In the genomic region with DNA sequence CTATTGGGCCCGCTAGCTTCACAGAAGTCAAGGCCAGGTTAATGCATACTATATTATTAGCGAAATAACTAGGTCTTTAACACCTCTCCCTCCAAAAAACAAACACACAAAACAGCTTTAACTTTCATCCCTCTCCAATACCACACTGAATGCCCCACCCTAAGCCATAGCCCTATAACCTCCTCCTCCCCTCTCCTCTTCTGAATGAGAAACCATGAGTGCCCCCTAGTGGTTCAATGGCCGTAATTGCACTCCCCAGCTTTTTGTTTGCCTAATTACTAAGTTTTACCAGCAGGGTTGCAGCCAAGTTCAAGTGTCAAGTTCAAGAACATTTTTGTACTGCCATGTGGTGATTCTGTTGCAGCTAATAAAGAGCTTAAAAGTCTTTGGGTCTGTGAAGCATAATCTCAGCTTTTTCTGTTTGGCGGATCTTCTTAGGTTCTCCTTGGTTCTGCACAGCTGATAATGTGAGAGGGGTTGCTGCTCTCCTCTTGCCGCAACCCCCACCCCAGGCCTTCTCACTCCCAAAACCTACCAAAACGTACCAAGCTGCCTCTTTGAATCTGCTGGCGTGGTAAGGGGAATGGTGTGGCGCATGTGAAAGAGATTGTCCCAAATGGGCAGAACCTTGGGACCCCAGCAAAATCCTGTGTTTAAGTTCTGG, we compare ENCODE assay signal across 8 cellular contexts. TPM values are rescaled to one million over a fixed set of nuclear protein-coding genes. Genes with fewer than 3 reads are reported as not detected.
DNase-seq lines count a peak whose midpoint lies in the region; FAIRE-seq and TF ChIP-seq lines count a peak whose summit lies in the region.

No MANE protein-coding gene starts in this region.

- no peak overlapping the region for H2BK15ac ChIP-seq in H9 (ENCODE audit: low read depth, low read length)

- no peak overlapping the region for H4K91ac ChIP-seq in H9 (ENCODE audit: insufficient read length, low read depth, low read length)

- no peak overlapping the region for H2BK20ac ChIP-seq in H9 (ENCODE audit: low read depth, low read length, poor library complexity, severe bottlenecking)

- no peak overlapping the region for H3K4me2 ChIP-seq in H9 (ENCODE audit: insufficient read depth, insufficient read length, low read length)

- H3K27ac ChIP-seq in H9 (ENCODE audit: insufficient read length, low read depth, low read length) = no peak overlapping the region
- no peak overlapping the region for H3K27ac ChIP-seq in SK-N-MC

- H3K79me1 ChIP-seq in H9 (ENCODE audit: insufficient read depth, low read depth, low read length, poor library complexity, severe bottlenecking) = no peaks in the 10 kb centered on the region

- H3K23me2 ChIP-seq in H9 (ENCODE audit: insufficient read length, low read depth, low read length, poor library complexity, severe bottlenecking) = no peaks in the 10 kb centered on the region

- no peaks in the 10 kb centered on the region for H3K27me3 ChIP-seq in H9 (ENCODE audit: insufficient read depth, low read length)

- peaks cover 12% of the 10 kb centered on the region for H3K27me3 Mint-ChIP-seq in H9 (ENCODE audit: low read depth)

- H2BK120ac ChIP-seq in H9 (ENCODE audit: low read depth, low read length, poor library complexity, severe bottlenecking) = no peak overlapping the region

- no peak overlapping the region for H3K23ac ChIP-seq in H9 (ENCODE audit: insufficient read length, low read depth, low read length)

- no peak overlapping the region for H3T11ph ChIP-seq in H9 (ENCODE audit: low read length)

- H4K8ac ChIP-seq in H9 (replicated peaks; ENCODE audit: insufficient read length, low read depth, low read length) = no peak overlapping the region

- no peak overlapping the region for H3K56ac ChIP-seq in H9 (ENCODE audit: insufficient read length, low read depth, low read length)

- H3K36me3 ChIP-seq in SK-N-MC (ENCODE audit: insufficient read depth, low read length) = no peaks in the 10 kb centered on the region

- no peak overlapping the region for H2BK5ac ChIP-seq in H9 (ENCODE audit: insufficient read length, low read length)

- intact Hi-C loops in posterior cingulate gyrus (cut with DNase I) = loop anchor here (1.0 to 10.0 kb wide), 3 partner anchors 227 to 507 kb away; a partner anchor contains a TSS

- no peak overlapping the region for H2AK5ac ChIP-seq in H9 (ENCODE audit: insufficient read length, low read length)

- DNase-seq in DMS79 treated with DMSO at 0.1 percent for 48 hours (lab: John Stamatoyannopoulos, UW) (peak; percentile 92), H9 (peak; percentile 79), NB4 (ENCODE audit: low read depth) (peak; percentile 80), SK-N-MC (ENCODE audit: low read depth, low spot score) (peak; percentile 72), glomerular endothelial cell (ENCODE audit: extremely low read depth, low read depth, low spot score) (peak; percentile 80), posterior cingulate gyrus (peak in 8 of 10 donors; percentile 24 to 90 (median 71)), urothelium cell line (ENCODE audit: low spot score) (peak; percentile 64)
- DNase-seq in activated naive CD4-positive, alpha-beta T cell treated with Interleukin-2 at 50 U/mL for 16 hours = peak; percentile 65

- TF ChIP-seq CTCF in H9 (conservative IDR thresholded peaks at IDR 0.05) (peak; percentile 92), NB4 (IDR thresholded peaks at IDR 0.05; ENCODE audit: low read depth, low read length) (peak; percentile 85)

- no peaks in the 10 kb centered on the region for H3K79me2 ChIP-seq in H9 (ENCODE audit: insufficient read depth, low read length)

- WGBS in H9 (ENCODE audit: extremely low coverage, insufficient read length, low lambda C conversion rate) = no CpG with 5 or more reads among the region's 8 CpGs

- no peak overlapping the region for H2BK12ac ChIP-seq in H9 (ENCODE audit: insufficient read length, low read depth, low read length)

- no peak overlapping the region; a peak in 1 of 7 replicates for H3K27ac Mint-ChIP-seq in H9

- H4K20me1 ChIP-seq in H9 (ENCODE audit: control insufficient read depth, insufficient read depth, insufficient read length) = no peaks in the 10 kb centered on the region

- H3K18ac ChIP-seq in H9 (ENCODE audit: insufficient read length, low read depth, low read length) = no peak overlapping the region

- no peak overlapping the region for H3K4me3 ChIP-seq in NB4 (ENCODE audit: low read depth, low read length)
- H3K4me3 ChIP-seq in SK-N-MC = no peak overlapping the region

- peaks cover 51 to 52% of the 10 kb centered on the region in 2 experiments for H3K4me1 Mint-ChIP-seq in H9

- no peak overlapping the region for H2AFZ ChIP-seq in H9 (ENCODE audit: low read length)

- H3K9ac ChIP-seq in H9 (ENCODE audit: extremely low read depth, insufficient read length, low read length) (no peak overlapping the region), SK-N-MC (ENCODE audit: insufficient read length) (no peak overlapping the region)

- peaks cover 0 to 3% (median 0%) of the 10 kb centered on the region in 3 experiments; a peak in 1 of 7 replicates for H3K36me3 Mint-ChIP-seq in H9 (ENCODE audit: insufficient read depth in 1 of 3, low read depth in 3 of 3)

- no peak overlapping the region for H3K4me3 Mint-ChIP-seq in H9

- H3K9me3 ChIP-seq in H9 (ENCODE audit: control insufficient read depth, low read depth, low read length) (no peaks in the 10 kb centered on the region), SK-N-MC (ENCODE audit: low read depth, low read length) (no peaks in the 10 kb centered on the region)

- H3K14ac ChIP-seq in H9 (ENCODE audit: insufficient read depth, low read length) = no peak overlapping the region

- H4K5ac ChIP-seq in H9 (ENCODE audit: insufficient read length, low read depth, low read length) = no peak overlapping the region

- TF ChIP-seq POLR2A in NB4 (IDR thresholded peaks at IDR 0.05; ENCODE audit: extremely low read depth, insufficient read length) = no peak

- H3K4ac ChIP-seq in H9 (ENCODE audit: low read depth, low read length) = no peak overlapping the region

- H3K9me3 Mint-ChIP-seq in H9 = peaks cover 3 to 4% of the 10 kb centered on the region in 2 experiments; a peak in 3 of 5 replicates

- H3K4me1 ChIP-seq in H9 (ENCODE audit: insufficient read depth, low read length) = peaks cover 25% of the 10 kb centered on the region

- no peak for FAIRE-seq in urothelium cell line (lab: Jason Lieb, UNC)

RNA-seq across cellular contexts. Expression of a gene that starts 57.9 kb away (rescaled TPM):
- total RNA-seq in H9 (2021) (100 TPM in 2 replicates), glomerular endothelial cell (145 and 163 TPM in 2 replicates)
